Comparison of ENCODE assay signal across 2 cellular contexts in the genomic region with DNA sequence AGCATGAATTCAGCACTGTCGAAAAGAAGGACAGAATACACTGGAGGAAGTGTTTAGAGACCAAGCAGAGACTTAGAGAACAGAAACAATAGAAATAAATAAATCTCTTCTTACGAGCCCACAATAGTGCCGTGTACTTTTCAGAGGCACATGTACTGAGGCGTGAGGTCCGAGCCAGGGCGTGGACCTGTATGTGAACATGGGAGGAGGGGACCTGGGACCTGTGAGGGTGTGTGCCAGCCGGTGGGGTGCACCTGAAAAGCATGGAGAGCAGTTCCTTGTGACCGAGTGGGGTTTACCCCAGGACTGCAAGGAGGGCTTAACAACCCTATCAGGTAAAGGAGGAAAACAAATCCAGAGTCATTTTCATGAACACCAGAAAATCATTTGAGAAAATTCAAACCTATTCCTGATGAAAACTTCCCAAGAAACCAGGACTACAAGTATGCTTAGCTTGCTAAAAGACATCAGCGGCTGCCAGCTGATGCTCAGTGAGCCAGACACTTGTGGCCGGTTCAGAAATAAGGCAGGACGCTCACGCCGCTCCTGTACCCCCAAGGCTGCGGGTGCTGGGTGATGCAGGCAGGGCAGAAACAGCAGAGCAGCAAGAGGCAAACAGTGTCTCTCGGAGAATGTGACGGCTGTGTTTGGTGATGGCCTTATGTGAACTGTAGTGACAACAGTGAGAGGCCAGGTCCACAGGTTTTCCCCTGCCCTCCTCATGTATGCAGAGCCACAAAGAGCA.
TF ChIP-seq lines count a peak whose summit lies in the region.

No MANE protein-coding gene starts in this region.

TF ChIP-seq in K562, 482 proteins besides CTCF, POLR2A, EP300 and RAD21 (continued from another document):
- TF ChIP-seq, protein P1, sequence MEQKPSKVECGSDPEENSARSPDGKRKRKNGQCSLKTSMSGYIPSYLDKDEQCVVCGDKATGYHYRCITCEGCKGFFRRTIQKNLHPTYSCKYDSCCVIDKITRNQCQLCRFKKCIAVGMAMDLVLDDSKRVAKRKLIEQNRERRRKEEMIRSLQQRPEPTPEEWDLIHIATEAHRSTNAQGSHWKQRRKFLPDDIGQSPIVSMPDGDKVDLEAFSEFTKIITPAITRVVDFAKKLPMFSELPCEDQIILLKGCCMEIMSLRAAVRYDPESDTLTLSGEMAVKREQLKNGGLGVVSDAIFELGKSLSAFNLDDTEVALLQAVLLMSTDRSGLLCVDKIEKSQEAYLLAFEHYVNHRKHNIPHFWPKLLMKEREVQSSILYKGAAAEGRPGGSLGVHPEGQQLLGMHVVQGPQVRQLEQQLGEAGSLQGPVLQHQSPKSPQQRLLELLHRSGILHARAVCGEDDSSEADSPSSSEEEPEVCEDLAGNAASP (IDR thresholded peaks at IDR 0.05), result no peak

TF ChIP-seq in HEK293T, 16 proteins besides CTCF, POLR2A, EP300 and RAD21 (continued from another document):
- no peak for TF ChIP-seq HDGF (IDR thresholded peaks at IDR 0.05; ENCODE audit: borderline replicate concordance)
- TF ChIP-seq ELF4 (IDR thresholded peaks at IDR 0.05), result no peak
- no peak for TF ChIP-seq NFRKB (IDR thresholded peaks at IDR 0.05)
- no peak for TF ChIP-seq ZNF384 (IDR thresholded peaks at IDR 0.05)
- TF ChIP-seq TARDBP (IDR thresholded peaks at IDR 0.05), result no peak
- TF ChIP-seq PKNOX1 (IDR thresholded peaks at IDR 0.05), result no peak
